Comparison of ENCODE assay signal across 8 cellular contexts in the genomic region with DNA sequence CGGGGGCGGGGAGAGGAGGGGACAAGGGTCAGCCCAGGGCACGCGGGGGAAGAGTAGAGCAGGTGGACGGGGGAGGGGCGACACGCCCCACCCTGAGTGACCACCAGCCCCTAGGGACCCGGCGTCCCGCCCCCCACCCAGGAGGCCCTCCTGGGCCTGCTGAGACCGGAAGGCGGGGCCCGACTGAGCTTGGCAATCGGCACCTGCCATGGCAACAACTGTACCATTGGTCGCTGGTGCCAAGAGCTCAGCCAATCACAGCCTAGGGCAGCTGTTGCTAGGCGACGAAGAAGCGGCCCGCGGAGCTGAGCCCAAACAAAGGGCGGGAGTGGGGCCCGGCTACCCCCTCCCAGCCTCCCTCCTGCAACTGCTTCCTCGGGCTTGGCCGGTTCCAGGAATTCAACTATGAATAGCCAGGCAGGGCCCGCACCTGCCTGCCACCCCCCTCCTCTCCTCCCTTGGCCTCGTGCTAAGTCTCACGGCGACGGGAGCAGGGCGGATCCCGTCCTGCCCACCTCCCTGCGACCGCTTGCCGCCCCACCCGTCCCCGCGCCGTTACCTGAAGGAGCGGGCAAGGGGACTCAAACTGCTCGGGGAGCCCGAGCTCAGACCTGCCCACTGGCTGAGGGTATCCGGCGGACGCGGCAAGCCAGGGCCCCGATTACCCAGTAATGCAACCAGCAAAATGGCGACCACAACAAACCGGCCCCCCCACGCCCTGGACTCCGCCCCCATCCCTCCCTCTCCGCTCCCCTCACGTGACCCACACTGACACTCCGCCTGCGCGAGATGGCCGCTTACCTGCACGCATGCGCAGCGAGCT. TPM values are rescaled to one million over a fixed set of nuclear protein-coding genes. Genes with fewer than 3 reads are reported as not detected.
DNase-seq lines count a peak whose midpoint lies in the region; ATAC-seq and TF ChIP-seq lines count a peak whose summit lies in the region.

A gene (minus strand): TSS at position 699 of the 823 bp plus-strand sequence. CDS start 2,295 bp downstream, outside the sequence.

- H3K27me3 Mint-ChIP-seq in activated naive CD8-positive, alpha-beta T cell treated with anti-CD3 and anti-CD28 coated beads, Interleukin-2, amount 50 U/mL, for 24 hours, result peaks cover 3% of the 10 kb centered on the region

- DNase-seq in Daoy (ENCODE audit: low read depth), result peak; percentile 96
- peak; percentile 99 for DNase-seq in GM23248
- DNase-seq in activated naive CD8-positive, alpha-beta T cell treated with anti-CD3 and anti-CD28 coated beads, Interleukin-2, amount 50 U/mL, for 24 hours, result peak; percentile 97
- peak; percentile 99 for DNase-seq in Right ventricle myocardium inferior (ENCODE audit: missing footprints)
- DNase-seq in osteoblast (ENCODE audit: insufficient read length, low spot score, missing footprints), result peak; percentile 100
- DNase-seq in testis, result peak; percentile 99

- TF ChIP-seq POLR2A in testis (IDR thresholded peaks at IDR 0.05), result no peak

- H3K4me2 ChIP-seq in GM23248 (ENCODE audit: unreplicated experiment) (peak within 1 kb of the TSS; percentile 64), Loucy (ENCODE audit: low read depth, low read length, poor library complexity, severe bottlenecking) (peak within 1 kb of the TSS; percentile 78), SU-DHL-6 (ENCODE audit: low read depth, low read length, poor library complexity, severe bottlenecking) (peak within 1 kb of the TSS; percentile 47), osteoblast (ENCODE audit: insufficient read depth, low read length) (peak within 1 kb of the TSS; percentile 82)

- H3F3A ChIP-seq in GM23248 (ENCODE audit: insufficient read depth) (0 out of 2 replicates have a peak, but pooled peaks cover 8% of the 10 kb centered on the region), Loucy (ENCODE audit: low read depth) (0 out of 2 replicates have a peak, but pooled peaks cover 3% of the 10 kb centered on the region), SU-DHL-6 (ENCODE audit: insufficient read depth) (peaks cover 20% of the 10 kb centered on the region)

- H4K20me1 ChIP-seq in GM23248 (ENCODE audit: insufficient read depth) (no peaks in the 10 kb centered on the region), Loucy (ENCODE audit: insufficient read depth, low read length, poor library complexity, severe bottlenecking) (no peaks in the 10 kb centered on the region), SU-DHL-6 (ENCODE audit: low read depth, low read length) (no peaks in the 10 kb centered on the region), osteoblast (ENCODE audit: insufficient read depth, low read length) (peaks cover 22% of the 10 kb centered on the region)

- 2 to 3% methylated on average over 39 to 55 of the region's 59 CpGs for WGBS in GM23248 (ENCODE audit: low coverage in 1 of 2, low lambda C conversion rate in 2 of 2, missing lambda C conversion rate in 2 of 2), 2 experiments
- 1% methylated on average over 59 of the region's 59 CpGs; no CpG with 5 or more reads in 1 of the 2 donors for WGBS in testis, 2 donors

- in situ Hi-C loops in GM23248 (cut with MboI), result no loop called here

- peaks cover 42% of the 10 kb centered on the region for H3K79me2 ChIP-seq in GM23248 (ENCODE audit: insufficient read depth)
- peaks cover 21% of the 10 kb centered on the region; the same call in 1 of the 2 replicates for H3K79me2 ChIP-seq in Loucy (ENCODE audit: insufficient read depth, low read length)
- H3K79me2 ChIP-seq in SU-DHL-6 (ENCODE audit: insufficient read depth, low read length), result peaks cover 10% of the 10 kb centered on the region; the same call in 1 of the 2 replicates
- peaks cover 24% of the 10 kb centered on the region for H3K79me2 ChIP-seq in osteoblast (ENCODE audit: insufficient read depth, low read length)

- peak; percentile 93 for ATAC-seq in activated naive CD8-positive, alpha-beta T cell treated with anti-CD3 and anti-CD28 coated beads, Interleukin-2, amount 50 U/mL, for 24 hours
- peak; percentile 95 for ATAC-seq in Right ventricle myocardium inferior

- H3K9me2 ChIP-seq in GM23248 (ENCODE audit: insufficient read depth) (no peaks in the 10 kb centered on the region), Loucy (replicated peaks; ENCODE audit: low read depth, low read length) (no peaks in the 10 kb centered on the region), SU-DHL-6 (replicated peaks; ENCODE audit: insufficient read depth, low read length) (no peaks in the 10 kb centered on the region)

- peak within 1 kb of the TSS; percentile 82 for H2AFZ ChIP-seq in GM23248
- peak within 1 kb of the TSS; percentile 84 for H2AFZ ChIP-seq in Loucy (ENCODE audit: low read length)
- peak within 1 kb of the TSS; percentile 36 for H2AFZ ChIP-seq in SU-DHL-6 (ENCODE audit: low read depth, low read length, severe bottlenecking)
- H2AFZ ChIP-seq in osteoblast (ENCODE audit: low read length), result peak within 1 kb of the TSS; percentile 91

- peaks cover 31% of the 10 kb centered on the region for H3K36me3 ChIP-seq in GM23248 (ENCODE audit: low read depth)
- peaks cover 62% of the 10 kb centered on the region; the same call in 1 of the 2 replicates for H3K36me3 ChIP-seq in Loucy (ENCODE audit: insufficient read depth, low read length)
- peaks cover 11% of the 10 kb centered on the region; the same call in 1 of the 2 replicates for H3K36me3 ChIP-seq in SU-DHL-6 (ENCODE audit: low read length)
- H3K36me3 ChIP-seq in osteoblast (ENCODE audit: insufficient read depth, low read length), result peaks cover 70% of the 10 kb centered on the region
- no peaks in the 10 kb centered on the region for H3K36me3 ChIP-seq in testis (ENCODE audit: low read depth, missing control alignments)

- H3K9me3 ChIP-seq in GM23248 (ENCODE audit: low read depth) (no peaks in the 10 kb centered on the region), Loucy (ENCODE audit: insufficient read depth, low read depth, low read length) (no peaks in the 10 kb centered on the region), SU-DHL-6 (ENCODE audit: insufficient read depth, low read length) (no peaks in the 10 kb centered on the region), osteoblast (ENCODE audit: low read depth, low read length) (no peaks in the 10 kb centered on the region), testis (no peaks in the 10 kb centered on the region)

- H3K27ac ChIP-seq in GM23248 (peak within 1 kb of the TSS; percentile 90), SU-DHL-6 (ENCODE audit: low read depth, low read length) (no peak within 1 kb of the TSS), osteoblast (ENCODE audit: low read depth, low read length) (peak within 1 kb of the TSS; percentile 70), testis (peak within 1 kb of the TSS; percentile 90 to 93)

- H3K4me1 ChIP-seq in GM23248 (ENCODE audit: insufficient read depth) (peaks cover 11% of the 10 kb centered on the region; the same call in 1 of the 2 replicates), Loucy (ENCODE audit: insufficient read depth, low read length, poor library complexity, severe bottlenecking) (peaks cover 13% of the 10 kb centered on the region), osteoblast (ENCODE audit: insufficient read depth, low read length) (peaks cover 16% of the 10 kb centered on the region), testis (peaks cover 17% of the 10 kb centered on the region)

- no peaks in the 10 kb centered on the region for H3K9me3 Mint-ChIP-seq in activated naive CD8-positive, alpha-beta T cell treated with anti-CD3 and anti-CD28 coated beads, Interleukin-2, amount 50 U/mL, for 24 hours

- peaks cover 57% of the 10 kb centered on the region for H3K36me3 Mint-ChIP-seq in activated naive CD8-positive, alpha-beta T cell treated with anti-CD3 and anti-CD28 coated beads, Interleukin-2, amount 50 U/mL, for 24 hours (ENCODE audit: low read depth)

- H3K27ac Mint-ChIP-seq in activated naive CD8-positive, alpha-beta T cell treated with anti-CD3 and anti-CD28 coated beads, Interleukin-2, amount 50 U/mL, for 24 hours, result peak within 1 kb of the TSS; percentile 94

- peak within 1 kb of the TSS; percentile 95 for H3K9ac ChIP-seq in GM23248
- peak within 1 kb of the TSS; percentile 80 for H3K9ac ChIP-seq in Loucy (ENCODE audit: low read depth, low read length, poor library complexity, severe bottlenecking)
- H3K9ac ChIP-seq in SU-DHL-6 (ENCODE audit: low read length), result peak within 1 kb of the TSS; percentile 11; the same call in 1 of the 2 replicates

- intact Hi-C loops in Right ventricle myocardium inferior (cut with DNase I), result no loop called here
- intact Hi-C loops in testis (cut with DNase I; ENCODE audit: low total_unique reads), result no loop called here

- H3K4me3 ChIP-seq in GM23248 (peak within 1 kb of the TSS; percentile 88), Loucy (ENCODE audit: low read length, poor library complexity, severe bottlenecking) (peak within 1 kb of the TSS; percentile 79), SU-DHL-6 (ENCODE audit: insufficient read depth, low read length, poor library complexity, severe bottlenecking) (peak within 1 kb of the TSS; percentile 44), osteoblast (ENCODE audit: insufficient read depth, low read length) (peak within 1 kb of the TSS; percentile 94), testis (peak within 1 kb of the TSS; percentile 90 to 93)

- peak within 1 kb of the TSS; percentile 74 for H3K4me3 Mint-ChIP-seq in activated naive CD8-positive, alpha-beta T cell treated with anti-CD3 and anti-CD28 coated beads, Interleukin-2, amount 50 U/mL, for 24 hours

- TF ChIP-seq CTCF in Loucy (conservative IDR thresholded peaks at IDR 0.05; ENCODE audit: low read length) (no peak), SU-DHL-6 (IDR thresholded peaks at IDR 0.05; ENCODE audit: insufficient read depth, low read length, poor library complexity, severe bottlenecking) (no peak), osteoblast (IDR thresholded peaks at IDR 0.05; ENCODE audit: extremely low read depth, low read depth, low read length) (no peak), testis (IDR thresholded peaks at IDR 0.05) (no peak)

- no peaks in the 10 kb centered on the region for H3K27me3 ChIP-seq in GM23248 (replicated peaks; ENCODE audit: insufficient read depth)
- H3K27me3 ChIP-seq in Loucy (ENCODE audit: insufficient read depth, low read length, poor library complexity, severe bottlenecking), result no peaks in the 10 kb centered on the region
- H3K27me3 ChIP-seq in SU-DHL-6 (ENCODE audit: low read length), result no peaks in the 10 kb centered on the region
- H3K27me3 ChIP-seq in osteoblast (ENCODE audit: insufficient read depth, low read length), result no peaks in the 10 kb centered on the region
- no peaks in the 10 kb centered on the region for H3K27me3 ChIP-seq in testis

- H3K4me1 Mint-ChIP-seq in activated naive CD8-positive, alpha-beta T cell treated with anti-CD3 and anti-CD28 coated beads, Interleukin-2, amount 50 U/mL, for 24 hours, result peaks cover 25% of the 10 kb centered on the region

RNA-seq across cellular contexts. Expression of the gene that starts here (rescaled TPM):
- total RNA-seq in Daoy (2014; rRNA removed; shearing (Covaris generic)), result 1.3 and 1.5 TPM in 2 replicates
- 9.4 and 11.1 TPM in 2 replicates for total RNA-seq in GM23248 (2014; rRNA removed; shearing (Covaris generic))
- polyA plus RNA-seq in GM23248 (2016; fragmentation: Nextera tagmentation; extraction: Ambion mirVana), result 14.9 and 15.0 TPM in 2 replicates
- total RNA-seq in Right ventricle myocardium inferior, result 19.9 TPM
- 17.1 and 19.5 TPM in 2 replicates for total RNA-seq in osteoblast
- 100 to 1,000 TPM in 1 of 2 donors, 10 to 100 TPM in 1; 90.8 to 127 TPM for total RNA-seq in testis
- polyA plus RNA-seq in testis (ENCODE audit: insufficient read depth, low read depth, low replicate concordance), result 124 TPM

Comparison
In these comparisons a context has a peak if more than half of its experiments do, and no peak if none do; other contexts are left out.
1. H2AFZ ChIP-seq: peak in every context shown above with its lines; median percentile 91 in osteoblast; 84 in Loucy; 82 in GM23248; 36 in SU-DHL-6.
2. H3K4me3 ChIP-seq: peak in every context shown above with its lines; median percentile 94 in osteoblast; 92 in testis; 88 in GM23248; 79 in Loucy; 44 in SU-DHL-6.
3. H3K9ac ChIP-seq: peak in every context shown above with its lines; median percentile 95 in GM23248; 80 in Loucy; 11 in SU-DHL-6.